Comparison of ENCODE assay signal across 9 cellular contexts in the genomic region with DNA sequence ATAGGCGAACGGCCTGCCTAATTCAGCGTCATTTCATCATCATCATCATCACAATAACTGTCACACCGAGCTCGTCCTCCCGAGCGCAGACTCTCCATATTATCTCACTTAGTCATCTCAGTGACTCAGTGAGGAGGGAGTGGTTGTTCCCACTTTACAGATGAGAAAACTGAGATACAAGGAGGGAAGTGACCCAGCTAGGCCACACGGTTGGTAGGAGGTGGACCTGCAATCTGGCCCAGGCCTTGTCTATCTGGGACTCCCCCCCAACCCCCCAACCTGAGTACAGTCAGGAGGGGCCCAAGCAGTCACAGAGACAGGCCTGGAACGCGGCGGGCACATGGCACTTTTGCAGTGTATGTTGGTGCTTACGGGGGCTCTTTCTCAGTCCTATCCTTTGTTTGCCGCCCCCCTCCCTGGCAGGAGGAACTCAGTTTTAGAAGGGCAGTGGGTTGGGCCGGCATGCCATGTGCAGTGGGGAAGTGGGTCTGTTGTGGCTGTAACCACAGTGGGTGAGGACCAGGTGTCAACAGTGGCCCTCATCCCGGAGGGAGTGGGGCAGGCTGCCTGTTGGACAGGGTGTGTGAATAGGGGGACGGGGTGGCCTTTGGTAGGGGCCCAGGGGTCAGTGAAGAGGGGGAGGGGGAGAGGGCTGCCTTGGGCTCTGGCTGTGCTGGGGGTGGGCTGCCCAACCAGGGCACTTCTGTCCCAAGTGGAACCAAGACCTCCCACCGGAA. TPM values are rescaled to one million over a fixed set of nuclear protein-coding genes. Genes with fewer than 3 reads are reported as not detected.
A peak's percentile ranks its signal among the peaks of the same experiment; 100 is the strongest.
DNase-seq lines count a peak whose midpoint lies in the region; ATAC-seq and TF ChIP-seq lines count a peak whose summit lies in the region.
"Had no signal": no experiment of that assay in that cellular context is flagged by ENCODE, and none has a peak within 500 bp of the region (broad histone marks: within the 10 kb centered on the region; RNA-seq: fewer than 3 reads in every experiment).

No MANE protein-coding gene starts in this region.

- peak overlapping the region; percentile 65 for H3K4me3 ChIP-seq in BJ (ENCODE audit: low read depth, low read length)
- no peak overlapping the region for H3K4me3 ChIP-seq in NT2/D1 (ENCODE audit: insufficient read length, low read depth)
- H3K4me3 ChIP-seq in dorsolateral prefrontal cortex, result peak overlapping the region in 21 of 59 donors; percentile 57 to 76 (median 66)

- H3K4me1 Mint-ChIP-seq in natural killer cell, result peaks cover 0 to 30% of the 10 kb centered on the region in 2 donors

- peaks cover 50% of the 10 kb centered on the region for H3K4me1 ChIP-seq in NT2/D1 (ENCODE audit: insufficient read depth, insufficient read length)

- POLR2A ChIA-PET in BJ (lab: Charles Lee), result no interaction called here

- DNase-seq in BJ (ENCODE audit: low read depth), result no peak
- no peak for DNase-seq in NT2/D1 (ENCODE audit: low read depth, low spot score)
- DNase-seq in dorsolateral prefrontal cortex, result no peak
- no peak for DNase-seq in natural killer cell
- DNase-seq in NCI-H187 (lab: John Stamatoyannopoulos, UW), result no peak
- DNase-seq in H4 (ENCODE audit: low spot score), result no peak

- H3K9me3 Mint-ChIP-seq in natural killer cell, result no peaks in the 10 kb centered on the region

- TF ChIP-seq CTCF in BJ (IDR thresholded peaks at IDR 0.05; ENCODE audit: insufficient read depth, low read depth, low read length), result no peak
- TF ChIP-seq CTCF in dorsolateral prefrontal cortex (IDR thresholded peaks at IDR 0.05 in 54 of 56, conservative IDR thresholded peaks at IDR 0.05 in 2 of 56; ENCODE audit: low read depth in 1 of 56, partially characterized antibody in 56 of 56), result no peak
- TF ChIP-seq CTCF in natural killer cell (IDR thresholded peaks at IDR 0.05), result no peak

- H3K27me3 ChIP-seq in BJ (ENCODE audit: control insufficient read depth, insufficient read depth, low read length) (no peaks in the 10 kb centered on the region), NT2/D1 (ENCODE audit: insufficient read depth, insufficient read length) (no peaks in the 10 kb centered on the region), dorsolateral prefrontal cortex (no peaks in the 10 kb centered on the region)

- no peaks in the 10 kb centered on the region for H3K27me3 Mint-ChIP-seq in natural killer cell (ENCODE audit: low read depth in 2 of 2)

- peak overlapping the region; percentile 86 for H3K4me3 Mint-ChIP-seq in natural killer cell

- ATAC-seq in natural killer cell (peak in 1 of 3 donors; percentile 18), HG02642 (IDR thresholded peaks at IDR 0.05; ENCODE audit: poor library complexity, unreplicated experiment) (no peak), HG03175 (IDR thresholded peaks at IDR 0.05; ENCODE audit: unreplicated experiment) (no peak)
- ATAC-seq: GM12878 had no signal

- no peaks in the 10 kb centered on the region for H3K9me3 ChIP-seq in NT2/D1 (ENCODE audit: insufficient read depth, low read length)

- H3K27ac ChIP-seq in dorsolateral prefrontal cortex, result peak overlapping the region in 57 of 59 donors; percentile 32 to 96 (median 90)

- H3K27ac Mint-ChIP-seq in natural killer cell, result peak overlapping the region; percentile 46 to 87

- H3K36me3 Mint-ChIP-seq in natural killer cell, result no peaks in the 10 kb centered on the region

- CTCF ChIA-PET in BJ (lab: Yijun Ruan, JAX), result interaction anchor here (1.3 to 1.4 kb wide), 3 partner anchors 9 to 153 kb away, joined by 3 to 6 read pairs (median 4); no protein-coding TSS in a partner anchor

- H3K36me3 ChIP-seq in BJ (ENCODE audit: control insufficient read depth, insufficient read depth, low read length) (no peaks in the 10 kb centered on the region), NT2/D1 (ENCODE audit: insufficient read depth, insufficient read length, low read length) (no peaks in the 10 kb centered on the region)

- intact Hi-C loops in dorsolateral prefrontal cortex (cut with DNase I) (loop anchor here (2.0 to 5.0 kb wide), 5 partner anchors 38 to 257 kb away; a partner anchor contains a TSS), natural killer cell (cut with micrococcal nuclease) (loop anchor here (10.0 kb wide), 2 partner anchors 70 to 160 kb away; a partner anchor contains a TSS)

- H3K9ac ChIP-seq in NT2/D1 (ENCODE audit: insufficient read length, low read depth), result peak overlapping the region; percentile 96

RNA-seq across cellular contexts. Expression of a gene that starts 1.7 kb away (rescaled TPM):
- polyA plus RNA-seq in BJ (2011; rRNA removed), result 6.8 and 12.0 TPM in 2 replicates
- 13.8 and 14.1 TPM in 2 replicates for polyA minus RNA-seq in BJ (2011; rRNA and poly(A)+ RNA removed)
- total RNA-seq in dorsolateral prefrontal cortex, result 100 to 1,000 TPM in 4 of 120 experiments, 10 to 100 TPM in 116; 32.1 to 133 (median 55.1) TPM
- total RNA-seq in natural killer cell, result 10 to 100 TPM; 30.9 to 64.1 (median 42.2) TPM
- 11.2 and 12.8 TPM in 2 replicates for total RNA-seq in H4 (2014; rRNA removed; shearing (Covaris generic))
